ENCODE assay signal across 13 cellular contexts in the genomic region with DNA sequence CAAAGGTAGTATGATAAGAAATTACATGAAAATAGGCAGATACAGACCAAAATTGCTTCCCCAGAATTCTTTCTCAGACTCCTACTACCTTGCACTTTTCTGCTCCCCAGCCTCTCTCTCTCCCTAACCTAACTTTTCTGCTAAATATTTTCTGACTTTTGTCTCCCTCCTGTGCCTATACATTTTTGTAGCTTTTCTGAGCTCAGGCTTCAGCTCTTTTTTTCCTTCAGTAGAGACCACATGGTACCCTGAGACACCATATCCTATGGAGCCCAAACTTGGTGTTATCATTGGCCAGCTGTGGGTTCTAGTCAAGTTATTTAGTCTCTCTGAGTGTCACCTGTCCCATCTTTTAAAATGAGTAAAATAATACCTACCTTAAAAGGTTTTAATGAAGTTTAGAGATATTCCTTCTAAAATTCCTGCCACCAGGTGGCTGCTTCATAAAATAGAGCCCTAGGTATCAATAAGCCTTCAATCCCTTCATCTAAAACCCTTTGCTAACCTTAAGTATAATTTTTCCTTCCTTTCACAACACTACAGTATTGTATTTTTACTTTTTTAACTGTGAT.
A peak's percentile ranks its signal among the peaks of the same experiment; 100 is the strongest.
DNase-seq lines count a peak whose midpoint lies in the region; ATAC-seq, FAIRE-seq and TF ChIP-seq lines count a peak whose summit lies in the region.
"Had no signal": no experiment of that assay in that cellular context is flagged by ENCODE, and none has a peak within 500 bp of the region (broad histone marks: within the 10 kb centered on the region; RNA-seq: fewer than 3 reads in every experiment).

No MANE protein-coding gene starts in this region.

- no peaks in the 10 kb centered on the region for H3K79me2 ChIP-seq in GM12878 (ENCODE audit: control insufficient read depth, insufficient read depth, low read length)

- TF ChIP-seq CTCF in D721Med (IDR thresholded peaks at IDR 0.05; ENCODE audit: insufficient read depth, missing control alignments), result peak; percentile 13
- no peak; a peak in 1 of 6 replicates for TF ChIP-seq CTCF in GM12878 (IDR thresholded peaks at IDR 0.05 in 2 of 3, conservative IDR thresholded peaks at IDR 0.05 in 1 of 3; ENCODE audit: control insufficient read depth in 2 of 3, extremely low read depth in 1 of 3, insufficient read depth in 1 of 3, low read depth in 3 of 3, low read length in 3 of 3)

- no peak for TF ChIP-seq EP300 in Ishikawa (IDR thresholded peaks at IDR 0.05; ENCODE audit: borderline replicate concordance)
- TF ChIP-seq EP300 in GM12878 (IDR thresholded peaks at IDR 0.05; ENCODE audit: borderline replicate concordance in 1 of 2, control insufficient read depth in 1 of 2, low read depth in 2 of 2, low read length in 2 of 2), result no peak

- peak; percentile 48 for ATAC-seq in GM12878
- ATAC-seq in left lobe of liver, result peak; percentile 74

- no peak overlapping the region for H3K27ac ChIP-seq in GM12878 (ENCODE audit: control insufficient read depth, insufficient read depth)

- no peaks in the 10 kb centered on the region for H3K27me3 ChIP-seq in GM12878 (replicated peaks in 1 of 2; ENCODE audit: control insufficient read depth in 2 of 2, insufficient read depth in 2 of 2, low read length in 1 of 2)

- FAIRE-seq in D721Med (lab: Jason Lieb, UNC) (no peak), GM12878 (lab: Jason Lieb, UNC) (no peak)

- RAD21 ChIA-PET in GM12878 (lab: Charles Lee; ENCODE audit: unreplicated experiment), result interaction anchor here (0.7 to 1.8 kb wide), 9 partner anchors 18 to 502 kb away, joined by 3 to 8 read pairs (median 4); no protein-coding TSS in a partner anchor

- CTCF ChIA-PET in GM12878 (lab: Yijun Ruan, JAX), result interaction anchor here (0.8 to 1.8 kb wide), 9 partner anchors 17 to 501 kb away, joined by 3 to 10 read pairs (median 4); no protein-coding TSS in a partner anchor

- TF ChIP-seq RAD21 in Ishikawa (IDR thresholded peaks at IDR 0.05; ENCODE audit: low read depth) (no peak), GM12878 (IDR thresholded peaks at IDR 0.05; ENCODE audit: insufficient read depth, low read depth, low read length) (peak; percentile 49)

- H3K4me1 ChIP-seq in GM12878 (ENCODE audit: control insufficient read depth, insufficient read depth, low read length), result no peaks in the 10 kb centered on the region

- no peak for TF ChIP-seq POLR2A in GM12878 (IDR thresholded peaks at IDR 0.05; ENCODE audit: low read depth, low read length)

- H3K36me3 ChIP-seq in GM12878 (ENCODE audit: control insufficient read depth in 2 of 2, insufficient read depth in 2 of 2, low read length in 1 of 2), result no peaks in the 10 kb centered on the region

- no peak overlapping the region for H3K4me3 ChIP-seq in GM12878
- H3K4me3 ChIP-seq: lung had no signal

- H2AFZ ChIP-seq in GM12878 (ENCODE audit: control insufficient read depth, low read depth, low read length), result no peak overlapping the region

- no peaks in the 10 kb centered on the region for H4K20me1 ChIP-seq in GM12878 (ENCODE audit: control insufficient read depth, insufficient read depth)

- H3K9ac ChIP-seq in GM12878 (ENCODE audit: control insufficient read depth, insufficient read depth, low read length), result no peak overlapping the region

- no peaks in the 10 kb centered on the region for H3K9me3 ChIP-seq in GM12878 (replicated peaks; ENCODE audit: control insufficient read depth, insufficient read depth, low read length)

- BruUV-seq in GM12878 (replicated peaks; lab: Mats Ljungman, UMichigan), result no TSS peak

- DNase-seq in D721Med (ENCODE audit: insufficient read length, low spot score), result no peak
- DNase-seq in GM12878 (ENCODE audit: low read depth, low spot score), result no peak
- DNase-seq in left lobe of liver (ENCODE audit: low spot score), result no peak
- no peak for DNase-seq in HUDEP-2 (lab: John Stamatoyannopoulos, UW; ENCODE audit: unreplicated experiment in 76 of 76)
- DNase-seq in hippocampal formation (lab: John Stamatoyannopoulos, UW), result no peak
- DNase-seq in stimulated activated CD4-positive, alpha-beta T cell treated with anti-CD3 and anti-CD28 coated beads, Interleukin-4, amount 100 ng/mL, for 1 hour, result no peak
- no peak for DNase-seq in stimulated activated naive CD4-positive, alpha-beta T cell treated with Interleukin-2 at 50 U/mL for 16 hours (lab: John Stamatoyannopoulos, UW)
- DNase-seq: activated CD4-positive, alpha-beta T cell treated with anti-CD3 and anti-CD28 coated beads for 1 hour; GOT3; KG1; posterior cingulate gyrus had no signal

- intact Hi-C loops in GM12878 (cut with micrococcal nuclease; ENCODE audit: unreplicated experiment), result no loop called here

- POLR2A ChIA-PET in GM12878 (lab: Charles Lee), result no interaction called here

- SMC1A ChIA-PET in GM12878 (lab: Charles Lee; ENCODE audit: uncharacterized antibody, unreplicated experiment), result interaction anchor here (0.6 to 3.4 kb wide), 11 partner anchors 13 to 501 kb away, joined by 3 to 15 read pairs (median 3); a partner anchor contains a TSS

- in situ Hi-C loops in GM12878 (cut with MboI), result no loop called here

- H3K4me2 ChIP-seq in GM12878 (ENCODE audit: control insufficient read depth, insufficient read depth), result no peak overlapping the region

TF ChIP-seq in Ishikawa, 13 proteins besides CTCF, POLR2A, EP300 and RAD21:
- TF ChIP-seq TEAD4 (IDR thresholded peaks at IDR 0.05) (0 out of 2 replicates have a peak, but pooled peaks have one; percentile 27), ZBTB7A (IDR thresholded peaks at IDR 0.05; ENCODE audit: low read depth) (no peak)

TF ChIP-seq in GM12878, 131 proteins besides CTCF, POLR2A, EP300 and RAD21:
- no peak for TF ChIP-seq STAT1 (conservative IDR thresholded peaks at IDR 0.05)
- TF ChIP-seq, protein P1, sequence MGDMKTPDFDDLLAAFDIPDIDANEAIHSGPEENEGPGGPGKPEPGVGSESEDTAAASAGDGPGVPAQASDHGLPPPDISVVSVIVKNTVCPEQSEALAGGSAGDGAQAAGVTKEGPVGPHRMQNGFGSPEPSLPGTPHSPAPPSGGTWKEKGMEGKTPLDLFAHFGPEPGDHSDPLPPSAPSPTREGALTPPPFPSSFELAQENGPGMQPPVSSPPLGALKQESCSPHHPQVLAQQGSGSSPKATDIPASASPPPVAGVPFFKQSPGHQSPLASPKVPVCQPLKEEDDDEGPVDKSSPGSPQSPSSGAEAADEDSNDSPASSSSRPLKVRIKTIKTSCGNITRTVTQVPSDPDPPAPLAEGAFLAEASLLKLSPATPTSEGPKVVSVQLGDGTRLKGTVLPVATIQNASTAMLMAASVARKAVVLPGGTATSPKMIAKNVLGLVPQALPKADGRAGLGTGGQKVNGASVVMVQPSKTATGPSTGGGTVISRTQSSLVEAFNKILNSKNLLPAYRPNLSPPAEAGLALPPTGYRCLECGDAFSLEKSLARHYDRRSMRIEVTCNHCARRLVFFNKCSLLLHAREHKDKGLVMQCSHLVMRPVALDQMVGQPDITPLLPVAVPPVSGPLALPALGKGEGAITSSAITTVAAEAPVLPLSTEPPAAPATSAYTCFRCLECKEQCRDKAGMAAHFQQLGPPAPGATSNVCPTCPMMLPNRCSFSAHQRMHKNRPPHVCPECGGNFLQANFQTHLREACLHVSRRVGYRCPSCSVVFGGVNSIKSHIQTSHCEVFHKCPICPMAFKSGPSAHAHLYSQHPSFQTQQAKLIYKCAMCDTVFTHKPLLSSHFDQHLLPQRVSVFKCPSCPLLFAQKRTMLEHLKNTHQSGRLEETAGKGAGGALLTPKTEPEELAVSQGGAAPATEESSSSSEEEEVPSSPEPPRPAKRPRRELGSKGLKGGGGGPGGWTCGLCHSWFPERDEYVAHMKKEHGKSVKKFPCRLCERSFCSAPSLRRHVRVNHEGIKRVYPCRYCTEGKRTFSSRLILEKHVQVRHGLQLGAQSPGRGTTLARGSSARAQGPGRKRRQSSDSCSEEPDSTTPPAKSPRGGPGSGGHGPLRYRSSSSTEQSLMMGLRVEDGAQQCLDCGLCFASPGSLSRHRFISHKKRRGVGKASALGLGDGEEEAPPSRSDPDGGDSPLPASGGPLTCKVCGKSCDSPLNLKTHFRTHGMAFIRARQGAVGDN (IDR thresholded peaks at IDR 0.05), result no peak
- TF ChIP-seq ETV6 (conservative IDR thresholded peaks at IDR 0.05 in 1 of 2, IDR thresholded peaks at IDR 0.05 in 1 of 2; ENCODE audit: borderline replicate concordance in 1 of 2, low read depth in 1 of 2), result no peak
- TF ChIP-seq SMC3 (IDR thresholded peaks at IDR 0.05; ENCODE audit: borderline replicate concordance, low read length), result peak; percentile 37; the same call in 1 of the 2 replicates
